Comparison of ENCODE assay signal across 23 cellular contexts in the genomic region with DNA sequence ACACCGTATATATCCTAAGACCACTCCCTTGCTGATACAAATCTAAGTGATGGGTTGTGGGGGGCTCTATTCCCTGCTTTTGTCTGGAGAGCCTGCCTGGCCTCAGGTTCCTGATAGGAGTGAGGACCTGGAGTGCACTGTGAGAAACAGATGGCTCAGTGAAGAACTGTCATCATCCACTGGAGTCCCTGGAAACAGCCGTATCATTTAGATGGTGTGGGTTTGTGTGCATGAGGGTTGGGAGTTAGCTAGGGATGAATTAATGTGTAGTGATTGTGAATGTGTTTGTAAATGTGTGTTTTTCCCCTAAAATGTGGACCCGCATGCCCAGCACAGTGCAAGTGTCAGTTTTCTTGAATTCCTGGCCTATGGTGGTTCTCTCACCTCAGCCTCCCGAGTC.
"Had no signal": no experiment of that assay in that cellular context is flagged by ENCODE, and none has a peak within 500 bp of the region (broad histone marks: within the 10 kb centered on the region; RNA-seq: fewer than 3 reads in every experiment).

No MANE protein-coding gene starts in this region.

- ATAC-seq: naive thymus-derived CD4-positive, alpha-beta T cell; natural killer cell; psoas muscle; right cardiac atrium; right lobe of liver; stimulated activated memory B cell treated with anti-CD40 and anti-IgM and Interleukin-4, amounts not matched to agents 10 μg/mL and 1 μg/mL and 100 μg/mL, for 72 hours; stimulated activated naive CD8-positive, alpha-beta T cell treated with anti-CD3 and anti-CD28 coated beads, Interleukin-15, amount 100 ng/mL, for 72 hours; stimulated activated naive CD8-positive, alpha-beta T cell treated with anti-CD3 and anti-CD28 coated beads, Interleukin-15, Interleukin-2, amounts not matched to agents 100 U/mL and 50 U/mL, for 24 hours; upper lobe of right lung had no signal

- DNase-seq: naive thymus-derived CD4-positive, alpha-beta T cell; natural killer cell; occipital lobe; ovary; posterior cingulate gyrus; psoas muscle; right cardiac atrium; right lobe of liver; sigmoid colon; small intestine; stimulated activated CD4-positive, alpha-beta T cell treated with anti-CD3 and anti-CD28 coated beads, Interleukin-15, amount 100 ng/mL, for 24 hours; stimulated activated CD4-positive, alpha-beta T cell treated with anti-CD3 and anti-CD28 coated beads, Interleukin-4, amount 100 ng/mL, for 1 hour; stimulated activated CD4-positive, alpha-beta T cell treated with anti-CD3 and anti-CD28 coated beads, Interleukin-4, amount 100 ng/mL, for 4 hours; stimulated activated CD8-positive, alpha-beta memory T cell treated with anti-CD3 and anti-CD28 coated beads, Interleukin-4, amount 100 ng/mL, for 48 hours; stimulated activated naive CD4-positive, alpha-beta T cell; stimulated activated naive CD8-positive, alpha-beta T cell treated with anti-CD3 and anti-CD28 coated beads, Interleukin-15, amount 100 ng/mL, for 72 hours; stimulated activated naive CD8-positive, alpha-beta T cell treated with anti-CD3 and anti-CD28 coated beads, Interleukin-15, Interleukin-2, amounts not matched to agents 100 U/mL and 50 U/mL, for 24 hours; substantia nigra; testis; tibial artery; transverse colon; upper lobe of right lung had no signal
